In the genomic region with DNA sequence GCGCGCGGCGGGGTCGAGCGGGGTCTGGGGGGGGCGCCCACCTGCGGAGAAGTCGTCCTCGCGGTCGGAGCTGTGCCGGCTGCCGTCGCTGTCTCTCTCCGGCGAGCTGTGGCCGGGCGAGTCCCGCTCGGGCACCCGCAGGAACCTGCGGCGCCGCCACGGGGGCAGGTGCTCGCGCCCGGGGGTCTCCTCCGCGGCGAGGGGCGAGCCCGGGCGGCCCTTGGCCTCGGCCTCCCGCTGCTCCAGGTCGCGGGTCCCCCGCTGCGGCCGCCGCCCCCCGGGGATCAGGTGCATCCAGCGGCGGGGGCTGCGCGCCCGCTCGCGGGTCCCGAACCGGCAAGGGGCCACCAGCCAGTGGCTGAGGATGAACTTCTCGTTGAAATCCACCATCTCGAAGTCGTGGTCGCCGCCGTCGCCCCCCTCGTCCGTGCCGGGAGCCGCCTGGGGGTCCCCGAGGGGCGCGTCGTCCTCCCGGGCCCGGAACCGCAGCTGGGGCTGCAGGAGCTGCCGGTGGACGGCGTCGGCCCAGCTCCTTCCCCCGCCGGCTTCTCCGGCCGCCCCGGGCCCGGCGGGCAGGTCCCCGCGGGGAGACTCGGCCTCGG, we compare ENCODE assay signal across 9 cellular contexts. TPM values are rescaled to one million over a fixed set of nuclear protein-coding genes. Genes with fewer than 3 reads are reported as not detected.
DNase-seq lines count a peak whose midpoint lies in the region; ATAC-seq, FAIRE-seq and TF ChIP-seq lines count a peak whose summit lies in the region.
"Had no signal": no experiment of that assay in that cellular context is flagged by ENCODE, and none has a peak within 500 bp of the region (broad histone marks: within the 10 kb centered on the region; RNA-seq: fewer than 3 reads in every experiment).

No MANE protein-coding gene starts in this region.

- no peaks in the 10 kb centered on the region for H3K36me3 ChIP-seq in PC-9 (ENCODE audit: low read depth)

- no peaks in the 10 kb centered on the region for H3K9me2 ChIP-seq in PC-9 (ENCODE audit: insufficient read depth)

- ATAC-seq in A549 (peak in 1 of 2 experiments; percentile 31; a peak in 3 of 6 replicates), GM21381 (IDR thresholded peaks at IDR 0.05; ENCODE audit: unreplicated experiment) (peak; percentile 13), left colon (peak; percentile 11)

- BruUV-seq in PC-9 (replicated peaks; lab: Mats Ljungman, UMichigan), result no TSS peak

- DNase-seq in A549 (ENCODE audit: low read depth in 1 of 2, low spot score in 1 of 2) (no peak), PC-9 (no peak), left colon (peak in 1 of 2 donors; percentile 42), D721Med (ENCODE audit: insufficient read length, low spot score) (no peak), HCEC 1CT (no peak), activated gamma-delta T cell treated with Interleukin-2 at 50 U/mL for 16 hours (no peak)
- no peak for DNase-seq in stimulated activated CD4-positive, alpha-beta T cell treated with anti-CD3 and anti-CD28 coated beads, Interleukin-12 subunit alpha, Interleukin-12 subunit beta, amount 100 ng/mL, for 4 hours

- no peaks in the 10 kb centered on the region for H4K20me1 ChIP-seq in PC-9 (ENCODE audit: insufficient read depth)

- no peak overlapping the region for H2AFZ ChIP-seq in PC-9

- TF ChIP-seq CTCF in A549 (IDR thresholded peaks at IDR 0.05), result no peak
- TF ChIP-seq CTCF in PC-9 (conservative IDR thresholded peaks at IDR 0.05), result no peak
- TF ChIP-seq CTCF in D721Med (IDR thresholded peaks at IDR 0.05; ENCODE audit: insufficient read depth, missing control alignments), result no peak

- H3K79me2 ChIP-seq in PC-9 (ENCODE audit: low read depth), result no peaks in the 10 kb centered on the region

- H3K27ac ChIP-seq in A549 (peak overlapping the region; percentile 65 to 84), PC-9 (no peak overlapping the region)

- WGBS in A549 (ENCODE audit: missing lambda C conversion rate), result 6% methylated on average over 27 of the region's 86 CpGs

- POLR2A ChIA-PET in A549 (lab: Yijun Ruan, JAX), result interaction anchor here (0.6 to 1.6 kb wide), 2 partner anchors 25 to 118 kb away, joined by 3 to 6 read pairs; no protein-coding TSS in a partner anchor
- POLR2A ChIA-PET in PC-9 (lab: Charles Lee; ENCODE audit: unreplicated experiment), result no interaction called here

- H3K4me3 ChIP-seq in A549 (peak overlapping the region; percentile 77), PC-9 (no peak overlapping the region)

- peaks cover 22% of the 10 kb centered on the region for H3K4me1 ChIP-seq in A549
- no peaks in the 10 kb centered on the region for H3K4me1 ChIP-seq in PC-9 (replicated peaks; ENCODE audit: insufficient read depth)

- TF ChIP-seq POLR2A in A549 (IDR thresholded peaks at IDR 0.05; ENCODE audit: low read length), result no peak

- intact Hi-C loops in PC-9 (cut with micrococcal nuclease; ENCODE audit: unreplicated experiment), result no loop called here
- intact Hi-C loops in left colon (cut with DNase I, micrococcal nuclease), result no loop called here

- peaks cover 14% of the 10 kb centered on the region; the same call in 1 of the 2 replicates for H3F3A ChIP-seq in PC-9 (ENCODE audit: insufficient read depth, low read depth)

- FAIRE-seq in A549 (lab: Jason Lieb, UNC) (no peak), D721Med (lab: Jason Lieb, UNC) (no peak)

- TF ChIP-seq EP300 in A549 (IDR thresholded peaks at IDR 0.05), result no peak

- H3K9me3 ChIP-seq in A549 (no peaks in the 10 kb centered on the region), PC-9 (ENCODE audit: insufficient read depth, low read depth) (no peaks in the 10 kb centered on the region)

- TF ChIP-seq RAD21 in A549 (conservative IDR thresholded peaks at IDR 0.05 in 1 of 2, IDR thresholded peaks at IDR 0.05 in 1 of 2), result no peak

- CTCF ChIA-PET in A549 (lab: Yijun Ruan, JAX) (interaction anchor here (0.6 to 3.0 kb wide), 10 partner anchors 12 to 1099 kb away, joined by 3 to 16 read pairs (median 6); no protein-coding TSS in a partner anchor), PC-9 (lab: Charles Lee) (interaction anchor here (0.6 kb wide), 1 partner anchor 680 kb away, joined by 5 read pairs; no protein-coding TSS in a partner anchor)

- H3K4me2 ChIP-seq in A549 (peak overlapping the region; percentile 98), PC-9 (peak overlapping the region; percentile 89; the same call in 1 of the 2 replicates)

- peaks cover 35% of the 10 kb centered on the region for H3K27me3 ChIP-seq in PC-9 (ENCODE audit: insufficient read depth, low read depth)

TF ChIP-seq in A549, 52 proteins besides CTCF, POLR2A, EP300 and RAD21:
- TF ChIP-seq TFCP2L1 (CRISPR knock-in tag; IDR thresholded peaks at IDR 0.05), result no peak
- TF ChIP-seq RNF2 (IDR thresholded peaks at IDR 0.05; ENCODE audit: borderline replicate concordance, low read depth), result peak; percentile 52; the same call in 1 of the 2 replicates
- TF ChIP-seq MAZ (IDR thresholded peaks at IDR 0.05; ENCODE audit: borderline replicate concordance, low read depth, low read length), result no peak
- TF ChIP-seq, protein P1, sequence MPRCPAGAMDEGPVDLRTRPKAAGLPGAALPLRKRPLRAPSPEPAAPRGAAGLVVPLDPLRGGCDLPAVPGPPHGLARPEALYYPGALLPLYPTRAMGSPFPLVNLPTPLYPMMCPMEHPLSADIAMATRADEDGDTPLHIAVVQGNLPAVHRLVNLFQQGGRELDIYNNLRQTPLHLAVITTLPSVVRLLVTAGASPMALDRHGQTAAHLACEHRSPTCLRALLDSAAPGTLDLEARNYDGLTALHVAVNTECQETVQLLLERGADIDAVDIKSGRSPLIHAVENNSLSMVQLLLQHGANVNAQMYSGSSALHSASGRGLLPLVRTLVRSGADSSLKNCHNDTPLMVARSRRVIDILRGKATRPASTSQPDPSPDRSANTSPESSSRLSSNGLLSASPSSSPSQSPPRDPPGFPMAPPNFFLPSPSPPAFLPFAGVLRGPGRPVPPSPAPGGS (IDR thresholded peaks at IDR 0.05), result no peak
- no peak for TF ChIP-seq SMC3 (IDR thresholded peaks at IDR 0.05)
TF ChIP-seq in A549: peak in this region for 1.

RNA-seq across cellular contexts. Expression of a gene that starts 41.4 kb away (rescaled TPM):
- not detected in 2 replicates for polyA plus RNA-seq in A549 (2011; rRNA removed)
- polyA plus RNA-seq in A549 (2012; cell fraction: cytosol; rRNA removed), result not detected in 2 replicates
- polyA plus RNA-seq in A549 (2012; cell fraction: nucleus; rRNA removed), result not detected in 2 replicates
- not detected in 3 replicates for polyA plus RNA-seq in A549 (2017; fragmentation: RNase III; extraction: RNeasy Plus Mini Kit Qiagen cat#74134 plus additional on column Dnase treatment)
- not detected in 2 replicates for polyA minus RNA-seq in A549 (2011; rRNA and poly(A)+ RNA removed)
- not detected in 2 replicates for total RNA-seq in PC-9 (2021)
- not detected for total RNA-seq in left colon
- total RNA-seq: T-helper 2 cell treated with Interferon-gamma antibody and Interleukin-4, amounts not matched to agents 100 ng/mL and 5 ng/mL, for 36 hours had no signal

RNA-seq across cellular contexts. Expression of a gene that starts 49.1 kb away (rescaled TPM):
- polyA plus RNA-seq in A549 (2011; rRNA removed) (62.5 and 70.9 TPM in 2 replicates), A549 (2017; fragmentation: RNase III; extraction: RNeasy Plus Mini Kit Qiagen cat#74134 plus additional on column Dnase treatment) (68.8 to 78.0 TPM (median 73.8 TPM) in 3 replicates)
- polyA plus RNA-seq in A549 (2012; cell fraction: cytosol; rRNA removed), result 128 and 131 TPM in 2 replicates
- 168 and 237 TPM in 2 replicates for polyA plus RNA-seq in A549 (2012; cell fraction: nucleus; rRNA removed)
- polyA minus RNA-seq in A549 (2011; rRNA and poly(A)+ RNA removed), result 103 and 133 TPM in 2 replicates
- total RNA-seq in PC-9 (2021) (76.0 and 84.4 TPM in 2 replicates), left colon (100 to 1,000 TPM; 310 to 373 TPM)

RNA-seq across cellular contexts. Expression of a gene that starts 50.6 kb away (rescaled TPM):
- polyA plus RNA-seq in A549 (2011; rRNA removed) (not detected in 2 replicates), A549 (2017; fragmentation: RNase III; extraction: RNeasy Plus Mini Kit Qiagen cat#74134 plus additional on column Dnase treatment) (not detected in 3 replicates)
- not detected in 2 replicates for polyA plus RNA-seq in A549 (2012; cell fraction: cytosol; rRNA removed)
- not detected in 2 replicates for polyA plus RNA-seq in A549 (2012; cell fraction: nucleus; rRNA removed)
- not detected in 2 replicates for polyA minus RNA-seq in A549 (2011; rRNA and poly(A)+ RNA removed)
- total RNA-seq in PC-9 (2021) (not detected in 2 replicates), left colon (under 1 TPM in 1 of 2 donors, not detected in 1; 0.47 TPM)
